ENCODE assay signal across 9 cellular contexts in the genomic region with DNA sequence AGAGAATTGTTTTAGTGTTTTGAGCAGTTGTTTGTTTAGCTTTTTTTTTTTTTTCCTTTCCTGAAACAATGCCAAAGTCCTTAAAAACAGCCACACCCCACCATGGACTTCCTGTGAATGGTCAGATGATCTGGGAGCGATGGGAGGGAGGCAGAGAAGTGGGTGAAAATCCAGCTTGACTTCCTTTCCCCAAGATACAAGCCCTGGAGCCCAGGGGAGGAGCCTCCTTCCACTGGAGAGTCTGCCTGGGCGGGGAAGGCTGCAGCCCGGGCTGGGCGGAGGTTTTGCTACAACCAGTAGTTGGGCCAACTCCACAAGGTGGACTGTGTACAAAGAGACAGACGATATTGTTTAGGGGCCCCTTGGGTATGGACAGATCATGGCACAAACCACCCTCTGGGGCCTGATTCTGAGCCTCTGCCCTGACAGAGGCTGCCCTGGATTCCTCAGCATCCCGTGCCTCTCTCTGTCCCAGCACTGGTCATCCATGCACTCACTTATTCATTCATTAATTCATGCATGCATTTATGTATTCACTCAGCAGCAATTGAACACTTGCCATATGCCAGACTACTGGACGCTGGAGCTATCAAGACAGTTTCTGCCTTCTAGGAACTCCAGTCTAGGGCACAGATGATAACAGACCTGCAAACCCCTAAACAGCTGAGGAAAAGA. TPM values are rescaled to one million over a fixed set of nuclear protein-coding genes. Genes with fewer than 3 reads are reported as not detected.
DNase-seq lines count a peak whose midpoint lies in the region; ATAC-seq, FAIRE-seq and TF ChIP-seq lines count a peak whose summit lies in the region.
"Had no signal": no experiment of that assay in that cellular context is flagged by ENCODE, and none has a peak within 500 bp of the region (broad histone marks: within the 10 kb centered on the region; RNA-seq: fewer than 3 reads in every experiment).

No MANE protein-coding gene starts in this region.

- H3K9me3 ChIP-seq in endodermal cell (ENCODE audit: control insufficient read depth, low read length): no peaks in the 10 kb centered on the region

- H3K4me2 ChIP-seq in mesendoderm (ENCODE audit: low read length): no peak overlapping the region

- H3K27ac Mint-ChIP-seq in endodermal cell: no peak overlapping the region

- H3K36me3 Mint-ChIP-seq in endodermal cell (ENCODE audit: low read depth): peaks cover 6% of the 10 kb centered on the region

- H3K4me1 ChIP-seq in endodermal cell (ENCODE audit: control insufficient read depth, insufficient read depth, low read length) (no peaks in the 10 kb centered on the region), mesendoderm (ENCODE audit: control insufficient read depth, low read depth, low read length) (no peaks in the 10 kb centered on the region)

- ATAC-seq in HG03432 (IDR thresholded peaks at IDR 0.05; ENCODE audit: unreplicated experiment): no peak

- H4K5ac ChIP-seq in mesendoderm (ENCODE audit: low read length): no peak overlapping the region

- H3K79me2 ChIP-seq in mesendoderm (ENCODE audit: control insufficient read depth, insufficient read depth, low read length): no peaks in the 10 kb centered on the region

- no peak overlapping the region for H3K4me3 ChIP-seq in endodermal cell (ENCODE audit: low read length)
- no peak overlapping the region for H3K4me3 ChIP-seq in mesendoderm (ENCODE audit: low read length)

- no peak overlapping the region for H2BK5ac ChIP-seq in mesendoderm (ENCODE audit: low read length)

- H4K8ac ChIP-seq in mesendoderm (ENCODE audit: low read depth, low read length): no peak overlapping the region

- H3K36me3 ChIP-seq in endodermal cell (ENCODE audit: control insufficient read depth, insufficient read depth, low read length) (peaks cover 4% of the 10 kb centered on the region), mesendoderm (ENCODE audit: control insufficient read depth, insufficient read depth, low read length) (peaks cover 2% of the 10 kb centered on the region)

- H3K18ac ChIP-seq in mesendoderm (ENCODE audit: low read length): no peak overlapping the region

- H3K4ac ChIP-seq in mesendoderm (ENCODE audit: low read depth, low read length): no peak overlapping the region

- 83% methylated on average over 1 to 7 of the region's 7 CpGs for WGBS in endodermal cell (ENCODE audit: insufficient coverage in 1 of 2, insufficient read length in 1 of 2), 2 experiments
- WGBS in mesendoderm (ENCODE audit: extremely low coverage, insufficient coverage, low lambda C conversion rate): no CpG with 5 or more reads among the region's 7 CpGs

- TF ChIP-seq CTCF in endodermal cell (conservative IDR thresholded peaks at IDR 0.05): no peak

- H3K9me3 Mint-ChIP-seq in endodermal cell: no peaks in the 10 kb centered on the region

- H3K9ac ChIP-seq in endodermal cell (ENCODE audit: extremely low read depth, low read length, poor library complexity, severe bottlenecking): no peak overlapping the region
- H3K9ac ChIP-seq in mesendoderm (ENCODE audit: low read length): no peak overlapping the region

- H3K79me1 ChIP-seq in mesendoderm (ENCODE audit: low read length): no peaks in the 10 kb centered on the region

- no peak overlapping the region for H3K4me3 Mint-ChIP-seq in endodermal cell

- no peak overlapping the region for H3K23ac ChIP-seq in mesendoderm (ENCODE audit: low read length)

- DNase-seq in AG20443 (ENCODE audit: low spot score) (peak; percentile 79), M059J (ENCODE audit: low read depth) (peak; percentile 24), endodermal cell (peak; percentile 78), mesendoderm (peak; percentile 66), GM12891 (ENCODE audit: insufficient read length, low spot score) (no peak), globus pallidus (ENCODE audit: low spot score) (no peak), Ammon's horn (ENCODE audit: low spot score) (no peak)

- no peaks in the 10 kb centered on the region for H3K27me3 Mint-ChIP-seq in endodermal cell (ENCODE audit: insufficient read depth)

- H2BK120ac ChIP-seq in mesendoderm (ENCODE audit: low read depth, low read length): no peak overlapping the region

- no peak overlapping the region for H2BK15ac ChIP-seq in mesendoderm (replicated peaks; ENCODE audit: low read depth)

- TF ChIP-seq POLR2A in GM12891 (IDR thresholded peaks at IDR 0.05; ENCODE audit: low read depth, low read length): no peak

- H3K4me1 Mint-ChIP-seq in endodermal cell: peaks cover 10% of the 10 kb centered on the region

- H3K27me3 ChIP-seq in endodermal cell (ENCODE audit: control insufficient read depth, insufficient read depth, low read length, poor library complexity, severe bottlenecking) (no peaks in the 10 kb centered on the region), mesendoderm (ENCODE audit: insufficient read depth, low read length, poor library complexity) (no peaks in the 10 kb centered on the region)

- H3K27ac ChIP-seq in endodermal cell (ENCODE audit: low read depth, low read length) (no peak overlapping the region), mesendoderm (ENCODE audit: low read depth, low read length) (no peak overlapping the region)
- H3K27ac ChIP-seq: HL-60 had no signal

- H2AK5ac ChIP-seq in mesendoderm (ENCODE audit: low read length): no peak overlapping the region

- no peak for FAIRE-seq in GM12891 (lab: Jason Lieb, UNC)

- no peak overlapping the region for H3K56ac ChIP-seq in mesendoderm (ENCODE audit: low read length)

TF ChIP-seq in GM12891, 5 proteins besides CTCF, POLR2A, EP300 and RAD21:
- TF ChIP-seq POLR2AphosphoS5 (IDR thresholded peaks at IDR 0.05; ENCODE audit: low read depth, low read length) (no peak), TAF1 (IDR thresholded peaks at IDR 0.05; ENCODE audit: low read depth, low read length) (no peak), SPI1 (IDR thresholded peaks at IDR 0.05; ENCODE audit: low read depth, low read length) (no peak), PAX5 (IDR thresholded peaks at IDR 0.05; ENCODE audit: insufficient read depth, low read length, severe bottlenecking) (no peak), POU2F2 (IDR thresholded peaks at IDR 0.05; ENCODE audit: low read depth, low read length) (no peak)

RNA-seq across cellular contexts. Expression of gene WSB1, which starts 29.8 kb away (rescaled TPM):
- 30.3 and 39.4 TPM in 2 replicates for total RNA-seq in M059J (2014; rRNA removed; shearing (Covaris generic))
- 100 to 1,000 TPM; 236 to 270 TPM for total RNA-seq in endodermal cell
- polyA plus RNA-seq in endodermal cell (2013, experiment 1 of 2): 364 TPM
- 298 TPM for polyA plus RNA-seq in endodermal cell (2013, experiment 2 of 2)
- polyA plus RNA-seq in mesendoderm (2013, experiment 1 of 2): 54.3 TPM
- polyA plus RNA-seq in mesendoderm (2013, experiment 2 of 2): 53.7 TPM
- polyA plus RNA-seq in GM12891 (2012; ENCODE audit: low read depth, missing spikeins): 90.2 TPM

Comparison
In these comparisons a context has a peak if more than half of its experiments do, and no peak if none do; other contexts are left out.
1. DNase-seq: peak in AG20443 (single experiment), M059J (single experiment), endodermal cell (single experiment) and mesendoderm (single experiment); none in GM12891 (single experiment), globus pallidus (single experiment) and Ammon's horn (single experiment).